8 cellular contexts compared by ENCODE assay signal in the genomic region with DNA sequence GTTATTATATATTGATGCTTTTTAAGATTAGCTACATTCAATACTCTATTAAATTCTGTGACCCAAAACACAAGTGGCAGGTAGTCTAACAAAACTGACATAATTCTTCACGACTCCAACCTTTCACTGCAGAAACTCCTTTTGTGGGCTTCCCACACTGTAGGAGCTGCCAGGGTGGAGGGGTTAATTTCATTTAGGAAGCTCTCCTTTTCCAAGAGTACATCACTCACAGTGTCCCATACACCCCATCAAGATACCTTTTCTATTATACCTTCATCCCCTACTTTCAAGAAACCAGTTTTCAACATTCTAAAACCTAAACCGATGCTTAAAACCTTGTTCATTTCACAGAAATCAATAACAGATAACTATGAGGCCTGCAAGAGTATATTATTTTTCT.
DNase-seq lines count a peak whose midpoint lies in the region; ATAC-seq and TF ChIP-seq lines count a peak whose summit lies in the region.

No MANE protein-coding gene starts in this region.

- peaks cover 4% of the 10 kb centered on the region; the same call in 1 of the 2 replicates for H3K4me1 ChIP-seq in HUES6 (ENCODE audit: control insufficient read depth, insufficient read depth, low read length)
- peaks cover 2 to 11% of the 10 kb centered on the region in 2 donors for H3K4me1 ChIP-seq in mucosa of rectum (ENCODE audit: control insufficient read depth in 2 of 2, insufficient read depth in 2 of 2, low read length in 2 of 2)

- peak overlapping the region; percentile 89 for H3K4me3 ChIP-seq in HUES6 (ENCODE audit: low read depth, low read length)
- peak overlapping the region; percentile 72 to 96 for H3K4me3 ChIP-seq in cardiac fibroblast (replicated peaks in 1 of 2; ENCODE audit: low read depth in 2 of 2, low read length in 2 of 2)
- H3K4me3 ChIP-seq in mucosa of rectum (ENCODE audit: low read length in 2 of 2), result peak overlapping the region; percentile 92 to 95

- H3K9me3 ChIP-seq in HUES6 (ENCODE audit: control insufficient read depth, insufficient read depth, low read depth, low read length) (peaks cover 6% of the 10 kb centered on the region; the same call in 1 of the 2 replicates), mucosa of rectum (ENCODE audit: control insufficient read depth in 2 of 2, low read length in 2 of 2) (no peaks in the 10 kb centered on the region)

- TF ChIP-seq CTCF in cardiac fibroblast (IDR thresholded peaks at IDR 0.05; ENCODE audit: low read depth, low read length), result no peak

- H3K36me3 ChIP-seq in HUES6 (ENCODE audit: control insufficient read depth, insufficient read depth, low read length) (0 out of 2 replicates have a peak, but pooled peaks cover 4% of the 10 kb centered on the region), mucosa of rectum (ENCODE audit: control insufficient read depth in 2 of 2, insufficient read depth in 2 of 2, low read length in 2 of 2) (no peaks in the 10 kb centered on the region)

- peak; percentile 10 for DNase-seq in COLO668 (lab: John Stamatoyannopoulos, UW; ENCODE audit: unreplicated experiment)
- peak in 1 of 2 donors; percentile 4 for DNase-seq in cardiac fibroblast (ENCODE audit: low read depth in 2 of 2)
- no peak for DNase-seq in cerebellar nuclear complex (lab: John Stamatoyannopoulos, UW)
- DNase-seq in SW480 (ENCODE audit: low spot score), result no peak

- H3K9ac ChIP-seq in HUES6 (ENCODE audit: low read length) (peak overlapping the region; percentile 96), mucosa of rectum (ENCODE audit: low read depth in 1 of 2, low read length in 2 of 2) (peak overlapping the region; percentile 73 to 98)

- H3K27me3 ChIP-seq in HUES6 (ENCODE audit: control insufficient read depth, insufficient read depth, low read length) (no peaks in the 10 kb centered on the region), mucosa of rectum (ENCODE audit: control insufficient read depth in 2 of 2, insufficient read depth in 2 of 2, low read length in 2 of 2) (no peaks in the 10 kb centered on the region)

- H3K27ac ChIP-seq in HUES6 (ENCODE audit: low read depth, low read length) (0 out of 2 replicates have a peak overlapping the region, but pooled peaks have one; percentile 83), mucosa of rectum (ENCODE audit: low read depth in 2 of 2, low read length in 2 of 2) (peak overlapping the region in 1 of 2 donors; percentile 63)

- ATAC-seq in GM21528 (IDR thresholded peaks at IDR 0.05; ENCODE audit: low FRiP score, unreplicated experiment) (no peak), HG02852 (IDR thresholded peaks at IDR 0.05; ENCODE audit: unreplicated experiment) (no peak)
